In the genomic region with DNA sequence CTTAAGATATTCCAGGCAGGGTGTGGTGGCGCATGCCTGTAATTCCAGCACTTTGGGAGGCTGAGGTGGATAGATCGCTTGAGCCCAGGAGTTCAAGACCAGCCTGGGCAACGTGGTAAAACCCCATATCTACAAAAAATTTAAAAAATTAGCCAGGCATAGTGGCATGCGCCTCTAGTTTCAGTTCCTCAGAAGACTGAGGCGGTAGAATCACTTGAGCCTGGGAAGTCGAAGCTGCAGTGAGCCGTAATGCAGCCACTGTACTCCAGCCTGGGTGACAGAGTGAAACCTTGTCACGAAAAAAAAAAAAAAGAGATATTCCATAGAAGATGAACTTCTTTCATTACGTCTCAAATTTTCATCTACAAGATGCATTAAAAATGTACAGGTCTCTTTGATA, we compare ENCODE assay signal across 23 cellular contexts. TPM values are rescaled to one million over a fixed set of nuclear protein-coding genes. Genes with fewer than 3 reads are reported as not detected.
A peak's percentile ranks its signal among the peaks of the same experiment; 100 is the strongest.
DNase-seq lines count a peak whose midpoint lies in the region; ATAC-seq and TF ChIP-seq lines count a peak whose summit lies in the region.
"Had no signal": no experiment of that assay in that cellular context is flagged by ENCODE, and none has a peak within 500 bp of the region (broad histone marks: within the 10 kb centered on the region; RNA-seq: fewer than 3 reads in every experiment).

No MANE protein-coding gene starts in this region.

- H3K9me3 ChIP-seq in upper lobe of right lung = peaks cover 8% of the 10 kb centered on the region
- H3K9me3 ChIP-seq: SJCRH30, vagina had no signal

- no peaks in the 10 kb centered on the region for H3K27me3 ChIP-seq in upper lobe of right lung
- H3K27me3 ChIP-seq: BLaER1 treated with 17β-estradiol and CSF1 and Interleukin-3, amounts not matched to agents 10 nM and 100 nM; right atrium auricular region; SJCRH30; vagina had no signal

- intact Hi-C loops in upper lobe of right lung (cut with DNase I) = no loop called here

- no peaks in the 10 kb centered on the region for H3K36me3 ChIP-seq in upper lobe of right lung
- H3K36me3 ChIP-seq: BLaER1 treated with 17β-estradiol and CSF1 and Interleukin-3, amounts not matched to agents 10 nM and 100 nM; right atrium auricular region; SJCRH30; vagina had no signal

- no peaks in the 10 kb centered on the region for H3K4me1 ChIP-seq in upper lobe of right lung
- H3K4me1 ChIP-seq: BLaER1 treated with 17β-estradiol and CSF1 and Interleukin-3, amounts not matched to agents 10 nM and 100 nM; right atrium auricular region; SJCRH30; vagina had no signal

- ATAC-seq in GM18508 (IDR thresholded peaks at IDR 0.05; ENCODE audit: insufficient read depth, unreplicated experiment) = peak; percentile 94
- ATAC-seq in GM21360 (IDR thresholded peaks at IDR 0.05; ENCODE audit: unreplicated experiment) = peak; percentile 96
- ATAC-seq in HG03103 (IDR thresholded peaks at IDR 0.05; ENCODE audit: low read depth, unreplicated experiment) = peak; percentile 88
- ATAC-seq in HG02981 (IDR thresholded peaks at IDR 0.05; ENCODE audit: unreplicated experiment) = no peak
- ATAC-seq in HG02840 (IDR thresholded peaks at IDR 0.05; ENCODE audit: low FRiP score, unreplicated experiment) = no peak
- no peak for ATAC-seq in upper lobe of right lung
- ATAC-seq in GM21515 (IDR thresholded peaks at IDR 0.05; ENCODE audit: unreplicated experiment) = no peak

- H3K27ac ChIP-seq in upper lobe of right lung = no peak overlapping the region
- H3K27ac ChIP-seq: BLaER1 treated with 17β-estradiol and CSF1 and Interleukin-3, amounts not matched to agents 10 nM and 100 nM; right atrium auricular region; SJCRH30; vagina; VCaP had no signal

- no peak for TF ChIP-seq CTCF in upper lobe of right lung (IDR thresholded peaks at IDR 0.05)

- H3K4me3 ChIP-seq in upper lobe of right lung = no peak overlapping the region
- H3K4me3 ChIP-seq: BLaER1 treated with 17β-estradiol and CSF1 and Interleukin-3, amounts not matched to agents 10 nM and 100 nM; right atrium auricular region; SJCRH30; vagina had no signal

- DNase-seq in MV-4-11 (lab: John Stamatoyannopoulos, UW) = peak; percentile 65
- DNase-seq in upper lobe of right lung = no peak
- DNase-seq: activated naive CD4-positive, alpha-beta T cell; activated T-cell treated with anti-CD3 and anti-CD28 coated beads for 4 hours; aorta; Kasumi-1; NCI-H1436; NCI-H69; occipital lobe; SJCRH30; stimulated activated CD4-positive, alpha-beta T cell treated with anti-CD3 and anti-CD28 coated beads, Interleukin-12 subunit alpha, Interleukin-12 subunit beta, amount 100 ng/mL, for 4 hours had no signal

RNA-seq across cellular contexts. Expression of a gene that starts 46.7 kb away (rescaled TPM):
- 4.1 TPM for total RNA-seq in upper lobe of right lung
- total RNA-seq: kidney epithelial cell, myocyte, SJCRH30 had no signal

Comparison
In these comparisons a context has a peak if more than half of its experiments do, and no peak if none do; other contexts are left out.
1. ATAC-seq: peak in GM18508 (single experiment), GM21360 (single experiment) and HG03103 (single experiment); none in HG02981 (single experiment), HG02840 (single experiment), upper lobe of right lung (single experiment) and GM21515 (single experiment).